1 cellular context compared by ENCODE assay signal in the genomic region with DNA sequence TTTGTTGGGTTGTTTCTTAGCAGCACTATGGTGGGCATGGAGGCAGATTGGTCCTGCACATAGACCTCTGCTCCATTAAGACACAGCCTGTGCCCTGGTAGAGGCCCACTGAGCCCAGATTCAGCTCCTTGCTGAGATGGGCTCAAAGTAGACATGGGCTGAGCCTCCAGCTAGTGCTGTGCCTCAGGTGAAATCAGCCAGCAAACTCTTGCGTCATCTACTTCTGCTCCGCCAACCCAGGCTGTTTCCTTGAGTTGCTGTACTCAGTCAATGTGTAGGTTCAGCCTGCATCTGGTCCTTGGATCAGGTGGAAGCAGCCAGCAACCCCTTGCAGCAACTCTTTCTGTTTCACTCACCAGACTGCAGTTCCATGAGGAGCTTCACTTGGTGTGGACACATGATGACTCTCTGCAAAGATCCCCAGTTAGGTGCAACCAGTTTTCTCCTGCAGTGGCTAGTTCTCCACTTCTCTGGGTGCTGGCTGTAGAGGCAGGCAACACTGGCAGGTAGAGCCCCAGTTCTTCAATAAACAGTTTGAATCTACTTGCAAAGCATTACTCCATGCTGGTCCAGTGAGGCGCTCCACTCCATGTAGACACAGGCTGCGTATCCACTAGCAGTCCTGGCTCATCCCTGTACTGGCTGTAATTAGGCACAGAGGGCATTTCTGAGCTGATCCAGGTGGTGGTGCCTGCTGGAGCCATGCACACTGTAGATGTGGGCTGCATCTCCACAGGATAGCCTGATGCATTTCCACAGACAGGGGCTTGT.
TF ChIP-seq lines count a peak whose summit lies in the region.

No MANE protein-coding gene starts in this region.

TF ChIP-seq in K562, 482 proteins besides CTCF, POLR2A, EP300 and RAD21 (continued from another document):
- TF ChIP-seq, protein P1, sequence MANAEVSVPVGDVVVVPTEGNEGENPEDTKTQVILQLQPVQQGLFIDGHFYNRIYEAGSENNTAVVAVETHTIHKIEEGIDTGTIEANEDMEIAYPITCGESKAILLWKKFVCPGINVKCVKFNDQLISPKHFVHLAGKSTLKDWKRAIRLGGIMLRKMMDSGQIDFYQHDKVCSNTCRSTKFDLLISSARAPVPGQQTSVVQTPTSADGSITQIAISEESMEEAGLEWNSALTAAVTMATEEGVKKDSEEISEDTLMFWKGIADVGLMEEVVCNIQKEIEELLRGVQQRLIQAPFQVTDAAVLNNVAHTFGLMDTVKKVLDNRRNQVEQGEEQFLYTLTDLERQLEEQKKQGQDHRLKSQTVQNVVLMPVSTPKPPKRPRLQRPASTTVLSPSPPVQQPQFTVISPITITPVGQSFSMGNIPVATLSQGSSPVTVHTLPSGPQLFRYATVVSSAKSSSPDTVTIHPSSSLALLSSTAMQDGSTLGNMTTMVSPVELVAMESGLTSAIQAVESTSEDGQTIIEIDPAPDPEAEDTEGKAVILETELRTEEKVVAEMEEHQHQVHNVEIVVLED (CRISPR knock-in tag; IDR thresholded peaks at IDR 0.05): no peak
- TF ChIP-seq, protein P2, sequence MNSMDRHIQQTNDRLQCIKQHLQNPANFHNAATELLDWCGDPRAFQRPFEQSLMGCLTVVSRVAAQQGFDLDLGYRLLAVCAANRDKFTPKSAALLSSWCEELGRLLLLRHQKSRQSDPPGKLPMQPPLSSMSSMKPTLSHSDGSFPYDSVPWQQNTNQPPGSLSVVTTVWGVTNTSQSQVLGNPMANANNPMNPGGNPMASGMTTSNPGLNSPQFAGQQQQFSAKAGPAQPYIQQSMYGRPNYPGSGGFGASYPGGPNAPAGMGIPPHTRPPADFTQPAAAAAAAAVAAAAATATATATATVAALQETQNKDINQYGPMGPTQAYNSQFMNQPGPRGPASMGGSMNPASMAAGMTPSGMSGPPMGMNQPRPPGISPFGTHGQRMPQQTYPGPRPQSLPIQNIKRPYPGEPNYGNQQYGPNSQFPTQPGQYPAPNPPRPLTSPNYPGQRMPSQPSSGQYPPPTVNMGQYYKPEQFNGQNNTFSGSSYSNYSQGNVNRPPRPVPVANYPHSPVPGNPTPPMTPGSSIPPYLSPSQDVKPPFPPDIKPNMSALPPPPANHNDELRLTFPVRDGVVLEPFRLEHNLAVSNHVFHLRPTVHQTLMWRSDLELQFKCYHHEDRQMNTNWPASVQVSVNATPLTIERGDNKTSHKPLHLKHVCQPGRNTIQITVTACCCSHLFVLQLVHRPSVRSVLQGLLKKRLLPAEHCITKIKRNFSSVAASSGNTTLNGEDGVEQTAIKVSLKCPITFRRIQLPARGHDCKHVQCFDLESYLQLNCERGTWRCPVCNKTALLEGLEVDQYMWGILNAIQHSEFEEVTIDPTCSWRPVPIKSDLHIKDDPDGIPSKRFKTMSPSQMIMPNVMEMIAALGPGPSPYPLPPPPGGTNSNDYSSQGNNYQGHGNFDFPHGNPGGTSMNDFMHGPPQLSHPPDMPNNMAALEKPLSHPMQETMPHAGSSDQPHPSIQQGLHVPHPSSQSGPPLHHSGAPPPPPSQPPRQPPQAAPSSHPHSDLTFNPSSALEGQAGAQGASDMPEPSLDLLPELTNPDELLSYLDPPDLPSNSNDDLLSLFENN (IDR thresholded peaks at IDR 0.05; ENCODE audit: low read depth in 2 of 2, low read length in 2 of 2): no peak
- TF ChIP-seq ZNF316 (IDR thresholded peaks at IDR 0.05) (no peak), ZNF589 (CRISPR knock-in tag; IDR thresholded peaks at IDR 0.05; ENCODE audit: low read depth) (no peak), SMAD4 (CRISPR knock-in tag; conservative IDR thresholded peaks at IDR 0.05) (no peak), SRSF9 (IDR thresholded peaks at IDR 0.05; ENCODE audit: borderline replicate concordance, low read depth, low read length) (no peak), ZNF347 (CRISPR knock-in tag; IDR thresholded peaks at IDR 0.05; ENCODE audit: low read depth) (no peak)
- TF ChIP-seq, protein P3, sequence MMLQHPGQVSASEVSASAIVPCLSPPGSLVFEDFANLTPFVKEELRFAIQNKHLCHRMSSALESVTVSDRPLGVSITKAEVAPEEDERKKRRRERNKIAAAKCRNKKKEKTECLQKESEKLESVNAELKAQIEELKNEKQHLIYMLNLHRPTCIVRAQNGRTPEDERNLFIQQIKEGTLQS (IDR thresholded peaks at IDR 0.05): peak; percentile 55
- TF ChIP-seq, protein P3 (CRISPR knock-in tag; conservative IDR thresholded peaks at IDR 0.05): no peak
